ENCODE assay signal across 1 cellular context in the genomic region with DNA sequence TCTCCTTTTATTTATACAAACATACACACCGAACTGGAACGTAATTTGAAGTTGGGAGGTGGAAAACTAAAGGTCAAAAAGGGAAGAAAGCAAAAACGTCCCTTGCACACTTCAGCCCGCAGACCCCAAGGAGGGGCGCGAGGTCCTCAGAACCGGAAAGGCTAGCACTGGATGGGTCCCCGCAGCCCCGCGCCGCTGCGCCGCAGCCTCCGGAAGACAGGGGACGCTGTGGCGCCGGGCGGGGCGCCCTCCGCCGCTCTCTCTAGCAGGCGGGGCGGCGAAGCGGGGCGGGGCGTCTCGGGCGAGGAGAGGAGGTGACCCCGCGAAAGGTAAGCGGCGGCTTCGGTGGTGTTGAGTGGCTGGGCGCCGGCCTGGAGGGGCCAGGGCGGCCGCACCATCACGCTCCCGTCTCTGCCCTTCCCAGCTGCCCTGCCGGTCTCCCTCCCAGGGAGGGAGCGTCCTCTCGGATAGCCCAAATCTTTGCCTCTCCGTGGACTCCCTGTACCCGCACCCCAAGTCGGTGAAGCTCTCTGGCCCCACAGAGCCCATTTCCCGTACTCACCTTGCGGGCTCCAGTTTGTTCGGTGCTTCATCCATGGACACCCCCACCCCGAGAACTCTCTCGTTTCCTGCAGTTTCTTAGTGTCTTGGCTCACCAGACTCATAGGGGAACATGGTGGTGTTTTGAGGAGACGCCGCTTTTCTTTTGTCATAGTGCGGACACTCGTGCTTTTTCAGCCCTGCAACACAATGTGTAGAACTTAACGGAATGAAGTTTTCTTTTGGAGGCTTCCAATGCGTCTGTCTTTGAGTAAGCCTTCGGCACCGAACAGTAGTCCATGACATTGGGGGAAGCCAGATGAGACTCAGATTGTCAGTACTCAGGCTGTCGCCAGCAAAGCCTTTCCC.
TF ChIP-seq lines count a peak whose summit lies in the region.

A gene with protein sequence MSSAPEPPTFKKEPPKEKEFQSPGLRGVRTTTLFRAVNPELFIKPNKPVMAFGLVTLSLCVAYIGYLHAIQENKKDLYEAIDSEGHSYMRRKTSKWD (plus strand): TSS at position 285 of the 909 bp plus-strand sequence. CDS start 14,444 bp downstream, outside the sequence.

TF ChIP-seq in HEK293, 187 proteins besides CTCF, POLR2A, EP300 and RAD21 (continued from another document and continues in another):
- TF ChIP-seq, protein P1, sequence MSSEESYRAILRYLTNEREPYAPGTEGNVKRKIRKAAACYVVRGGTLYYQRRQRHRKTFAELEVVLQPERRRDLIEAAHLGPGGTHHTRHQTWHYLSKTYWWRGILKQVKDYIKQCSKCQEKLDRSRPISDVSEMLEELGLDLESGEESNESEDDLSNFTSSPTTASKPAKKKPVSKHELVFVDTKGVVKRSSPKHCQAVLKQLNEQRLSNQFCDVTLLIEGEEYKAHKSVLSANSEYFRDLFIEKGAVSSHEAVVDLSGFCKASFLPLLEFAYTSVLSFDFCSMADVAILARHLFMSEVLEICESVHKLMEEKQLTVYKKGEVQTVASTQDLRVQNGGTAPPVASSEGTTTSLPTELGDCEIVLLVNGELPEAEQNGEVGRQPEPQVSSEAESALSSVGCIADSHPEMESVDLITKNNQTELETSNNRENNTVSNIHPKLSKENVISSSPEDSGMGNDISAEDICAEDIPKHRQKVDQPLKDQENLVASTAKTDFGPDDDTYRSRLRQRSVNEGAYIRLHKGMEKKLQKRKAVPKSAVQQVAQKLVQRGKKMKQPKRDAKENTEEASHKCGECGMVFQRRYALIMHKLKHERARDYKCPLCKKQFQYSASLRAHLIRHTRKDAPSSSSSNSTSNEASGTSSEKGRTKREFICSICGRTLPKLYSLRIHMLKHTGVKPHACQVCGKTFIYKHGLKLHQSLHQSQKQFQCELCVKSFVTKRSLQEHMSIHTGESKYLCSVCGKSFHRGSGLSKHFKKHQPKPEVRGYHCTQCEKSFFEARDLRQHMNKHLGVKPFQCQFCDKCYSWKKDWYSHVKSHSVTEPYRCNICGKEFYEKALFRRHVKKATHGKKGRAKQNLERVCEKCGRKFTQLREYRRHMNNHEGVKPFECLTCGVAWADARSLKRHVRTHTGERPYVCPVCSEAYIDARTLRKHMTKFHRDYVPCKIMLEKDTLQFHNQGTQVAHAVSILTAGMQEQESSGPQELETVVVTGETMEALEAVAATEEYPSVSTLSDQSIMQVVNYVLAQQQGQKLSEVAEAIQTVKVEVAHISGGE (tag by site-specific recombination; conservative IDR thresholded peaks at IDR 0.05; ENCODE audit: low read depth) = peak; percentile 60
- TF ChIP-seq, protein P2, sequence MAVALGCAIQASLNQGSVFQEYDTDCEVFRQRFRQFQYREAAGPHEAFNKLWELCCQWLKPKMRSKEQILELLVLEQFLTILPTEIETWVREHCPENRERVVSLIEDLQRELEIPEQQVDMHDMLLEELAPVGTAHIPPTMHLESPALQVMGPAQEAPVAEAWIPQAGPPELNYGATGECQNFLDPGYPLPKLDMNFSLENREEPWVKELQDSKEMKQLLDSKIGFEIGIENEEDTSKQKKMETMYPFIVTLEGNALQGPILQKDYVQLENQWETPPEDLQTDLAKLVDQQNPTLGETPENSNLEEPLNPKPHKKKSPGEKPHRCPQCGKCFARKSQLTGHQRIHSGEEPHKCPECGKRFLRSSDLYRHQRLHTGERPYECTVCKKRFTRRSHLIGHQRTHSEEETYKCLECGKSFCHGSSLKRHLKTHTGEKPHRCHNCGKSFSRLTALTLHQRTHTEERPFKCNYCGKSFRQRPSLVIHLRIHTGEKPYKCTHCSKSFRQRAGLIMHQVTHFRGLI (tag by site-specific recombination; IDR thresholded peaks at IDR 0.05) = peak; percentile 91
- TF ChIP-seq KLF7 (tag by site-specific recombination; IDR thresholded peaks at IDR 0.05; ENCODE audit: borderline replicate concordance) (no peak), KLF16 (tag by site-specific recombination; IDR thresholded peaks at IDR 0.05) (peak; percentile 94), MZF1 (tag by site-specific recombination; IDR thresholded peaks at IDR 0.05; ENCODE audit: borderline replicate concordance) (peak; percentile 73; the same call in 1 of the 2 replicates), ZNF157 (tag by site-specific recombination; IDR thresholded peaks at IDR 0.05) (no peak), ZNF610 (tag by site-specific recombination; IDR thresholded peaks at IDR 0.05; ENCODE audit: borderline replicate concordance) (peak; percentile 93), ZNF221 (tag by site-specific recombination; IDR thresholded peaks at IDR 0.05; ENCODE audit: borderline replicate concordance) (0 out of 2 replicates have a peak, but pooled peaks have one; percentile 77), SP3 (tag by site-specific recombination; IDR thresholded peaks at IDR 0.05) (peak; percentile 97), ZNF529 (tag by site-specific recombination; IDR thresholded peaks at IDR 0.05; ENCODE audit: insufficient replicate concordance) (peak; percentile 9), ZNF561 (tag by site-specific recombination; IDR thresholded peaks at IDR 0.05; ENCODE audit: borderline replicate concordance) (peak; percentile 98), KLF8 (tag by site-specific recombination; IDR thresholded peaks at IDR 0.05) (peak; percentile 99), ZNF600 (tag by site-specific recombination; IDR thresholded peaks at IDR 0.05) (peak; percentile 59; the same call in 1 of the 2 replicates), ZNF2 (tag by site-specific recombination; IDR thresholded peaks at IDR 0.05) (peak; percentile 86), ZBTB20 (tag by site-specific recombination; IDR thresholded peaks at IDR 0.05) (peak; percentile 73; the same call in 1 of the 2 replicates), ZNF248 (tag by site-specific recombination; IDR thresholded peaks at IDR 0.05) (no peak), ZXDB (tag by site-specific recombination; IDR thresholded peaks at IDR 0.05) (peak; percentile 90), ZNF768 (tag by site-specific recombination; IDR thresholded peaks at IDR 0.05) (no peak; the same call in 1 of the 2 replicates), ZNF548 (tag by site-specific recombination; IDR thresholded peaks at IDR 0.05) (no peak), ZNF558 (tag by site-specific recombination; IDR thresholded peaks at IDR 0.05) (no peak), ZNF169 (tag by site-specific recombination; IDR thresholded peaks at IDR 0.05) (0 out of 2 replicates have a peak, but pooled peaks have one; percentile 18), ZBTB21 (tag by site-specific recombination; IDR thresholded peaks at IDR 0.05) (no peak), GLI2 (tag by site-specific recombination; IDR thresholded peaks at IDR 0.05; ENCODE audit: borderline replicate concordance, low read depth) (no peak), ZNF560 (tag by site-specific recombination; IDR thresholded peaks at IDR 0.05; ENCODE audit: borderline replicate concordance) (0 out of 2 replicates have a peak, but pooled peaks have one; percentile 18), ZEB2 (tag by site-specific recombination; IDR thresholded peaks at IDR 0.05) (peak; percentile 94), WT1 (tag by site-specific recombination; IDR thresholded peaks at IDR 0.05) (peak; percentile 60; the same call in 1 of the 2 replicates), KLF9 (tag by site-specific recombination; IDR thresholded peaks at IDR 0.05; ENCODE audit: low read depth) (peak; percentile 79), ZSCAN16 (tag by site-specific recombination; IDR thresholded peaks at IDR 0.05) (0 out of 2 replicates have a peak, but pooled peaks have one; percentile 33), ZNF624 (tag by site-specific recombination; IDR thresholded peaks at IDR 0.05) (0 out of 2 replicates have a peak, but pooled peaks have one; percentile 12), ZNF146 (tag by site-specific recombination; IDR thresholded peaks at IDR 0.05) (peak; percentile 8; the same call in 1 of the 2 replicates), SCRT2 (tag by site-specific recombination; IDR thresholded peaks at IDR 0.05) (peak; percentile 58; the same call in 1 of the 2 replicates)
- TF ChIP-seq, protein P3, sequence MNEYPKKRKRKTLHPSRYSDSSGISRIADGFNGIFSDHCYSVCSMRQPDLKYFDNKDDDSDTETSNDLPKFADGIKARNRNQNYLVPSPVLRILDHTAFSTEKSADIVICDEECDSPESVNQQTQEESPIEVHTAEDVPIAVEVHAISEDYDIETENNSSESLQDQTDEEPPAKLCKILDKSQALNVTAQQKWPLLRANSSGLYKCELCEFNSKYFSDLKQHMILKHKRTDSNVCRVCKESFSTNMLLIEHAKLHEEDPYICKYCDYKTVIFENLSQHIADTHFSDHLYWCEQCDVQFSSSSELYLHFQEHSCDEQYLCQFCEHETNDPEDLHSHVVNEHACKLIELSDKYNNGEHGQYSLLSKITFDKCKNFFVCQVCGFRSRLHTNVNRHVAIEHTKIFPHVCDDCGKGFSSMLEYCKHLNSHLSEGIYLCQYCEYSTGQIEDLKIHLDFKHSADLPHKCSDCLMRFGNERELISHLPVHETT (tag by site-specific recombination; IDR thresholded peaks at IDR 0.05) = no peak
- TF ChIP-seq, protein P4, sequence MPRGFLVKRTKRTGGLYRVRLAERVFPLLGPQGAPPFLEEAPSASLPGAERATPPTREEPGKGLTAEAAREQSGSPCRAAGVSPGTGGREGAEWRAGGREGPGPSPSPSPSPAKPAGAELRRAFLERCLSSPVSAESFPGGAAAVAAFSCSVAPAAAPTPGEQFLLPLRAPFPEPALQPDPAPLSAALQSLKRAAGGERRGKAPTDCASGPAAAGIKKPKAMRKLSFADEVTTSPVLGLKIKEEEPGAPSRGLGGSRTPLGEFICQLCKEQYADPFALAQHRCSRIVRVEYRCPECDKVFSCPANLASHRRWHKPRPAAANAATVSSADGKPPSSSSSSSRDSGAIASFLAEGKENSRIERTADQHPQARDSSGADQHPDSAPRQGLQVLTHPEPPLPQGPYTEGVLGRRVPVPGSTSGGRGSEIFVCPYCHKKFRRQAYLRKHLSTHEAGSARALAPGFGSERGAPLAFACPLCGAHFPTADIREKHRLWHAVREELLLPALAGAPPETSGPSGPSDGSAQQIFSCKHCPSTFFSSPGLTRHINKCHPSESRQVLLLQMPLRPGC (tag by site-specific recombination; IDR thresholded peaks at IDR 0.05) = 0 out of 2 replicates have a peak, but pooled peaks have one; percentile 19
- TF ChIP-seq, protein P5, sequence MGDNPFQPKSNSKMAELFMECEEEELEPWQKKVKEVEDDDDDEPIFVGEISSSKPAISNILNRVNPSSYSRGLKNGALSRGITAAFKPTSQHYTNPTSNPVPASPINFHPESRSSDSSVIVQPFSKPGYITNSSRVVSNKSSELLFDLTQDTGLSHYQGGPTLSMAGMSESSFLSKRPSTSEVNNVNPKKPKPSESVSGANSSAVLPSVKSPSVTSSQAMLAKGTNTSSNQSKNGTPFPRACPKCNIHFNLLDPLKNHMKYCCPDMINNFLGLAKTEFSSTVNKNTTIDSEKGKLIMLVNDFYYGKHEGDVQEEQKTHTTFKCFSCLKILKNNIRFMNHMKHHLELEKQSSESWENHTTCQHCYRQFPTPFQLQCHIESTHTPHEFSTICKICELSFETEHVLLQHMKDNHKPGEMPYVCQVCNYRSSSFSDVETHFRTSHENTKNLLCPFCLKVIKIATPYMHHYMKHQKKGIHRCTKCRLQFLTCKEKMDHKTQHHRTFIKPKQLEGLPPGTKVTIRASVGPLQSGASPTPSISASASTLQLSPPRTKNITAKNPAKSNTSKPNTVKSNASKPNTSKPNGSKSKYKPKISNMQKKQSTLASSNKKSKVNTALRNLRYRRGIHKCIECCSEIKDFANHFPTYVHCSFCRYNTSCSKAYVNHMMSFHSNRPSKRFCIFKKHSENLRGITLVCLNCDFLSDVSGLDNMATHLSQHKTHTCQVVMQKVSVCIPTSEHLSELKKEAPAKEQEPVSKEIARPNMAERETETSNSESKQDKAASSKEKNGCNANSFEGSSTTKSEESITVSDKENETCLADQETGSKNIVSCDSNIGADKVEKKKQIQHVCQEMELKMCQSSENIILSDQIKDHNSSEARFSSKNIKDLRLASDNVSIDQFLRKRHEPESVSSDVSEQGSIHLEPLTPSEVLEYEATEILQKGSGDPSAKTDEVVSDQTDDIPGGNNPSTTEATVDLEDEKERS (tag by site-specific recombination; IDR thresholded peaks at IDR 0.05) = peak; percentile 82
- TF ChIP-seq, protein P6, sequence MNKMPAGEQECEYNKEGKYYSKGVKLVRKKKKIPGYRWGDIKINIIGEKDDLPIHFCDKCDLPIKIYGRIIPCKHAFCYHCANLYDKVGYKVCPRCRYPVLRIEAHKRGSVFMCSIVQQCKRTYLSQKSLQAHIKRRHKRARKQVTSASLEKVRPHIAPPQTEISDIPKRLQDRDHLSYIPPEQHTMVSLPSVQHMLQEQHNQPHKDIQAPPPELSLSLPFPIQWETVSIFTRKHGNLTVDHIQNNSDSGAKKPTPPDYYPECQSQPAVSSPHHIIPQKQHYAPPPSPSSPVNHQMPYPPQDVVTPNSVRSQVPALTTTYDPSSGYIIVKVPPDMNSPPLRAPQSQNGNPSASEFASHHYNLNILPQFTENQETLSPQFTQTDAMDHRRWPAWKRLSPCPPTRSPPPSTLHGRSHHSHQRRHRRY (tag by site-specific recombination; IDR thresholded peaks at IDR 0.05) = no peak
- TF ChIP-seq, protein P7, sequence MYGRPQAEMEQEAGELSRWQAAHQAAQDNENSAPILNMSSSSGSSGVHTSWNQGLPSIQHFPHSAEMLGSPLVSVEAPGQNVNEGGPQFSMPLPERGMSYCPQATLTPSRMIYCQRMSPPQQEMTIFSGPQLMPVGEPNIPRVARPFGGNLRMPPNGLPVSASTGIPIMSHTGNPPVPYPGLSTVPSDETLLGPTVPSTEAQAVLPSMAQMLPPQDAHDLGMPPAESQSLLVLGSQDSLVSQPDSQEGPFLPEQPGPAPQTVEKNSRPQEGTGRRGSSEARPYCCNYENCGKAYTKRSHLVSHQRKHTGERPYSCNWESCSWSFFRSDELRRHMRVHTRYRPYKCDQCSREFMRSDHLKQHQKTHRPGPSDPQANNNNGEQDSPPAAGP (tag by site-specific recombination; IDR thresholded peaks at IDR 0.05) = peak; percentile 94
- TF ChIP-seq, protein P8, sequence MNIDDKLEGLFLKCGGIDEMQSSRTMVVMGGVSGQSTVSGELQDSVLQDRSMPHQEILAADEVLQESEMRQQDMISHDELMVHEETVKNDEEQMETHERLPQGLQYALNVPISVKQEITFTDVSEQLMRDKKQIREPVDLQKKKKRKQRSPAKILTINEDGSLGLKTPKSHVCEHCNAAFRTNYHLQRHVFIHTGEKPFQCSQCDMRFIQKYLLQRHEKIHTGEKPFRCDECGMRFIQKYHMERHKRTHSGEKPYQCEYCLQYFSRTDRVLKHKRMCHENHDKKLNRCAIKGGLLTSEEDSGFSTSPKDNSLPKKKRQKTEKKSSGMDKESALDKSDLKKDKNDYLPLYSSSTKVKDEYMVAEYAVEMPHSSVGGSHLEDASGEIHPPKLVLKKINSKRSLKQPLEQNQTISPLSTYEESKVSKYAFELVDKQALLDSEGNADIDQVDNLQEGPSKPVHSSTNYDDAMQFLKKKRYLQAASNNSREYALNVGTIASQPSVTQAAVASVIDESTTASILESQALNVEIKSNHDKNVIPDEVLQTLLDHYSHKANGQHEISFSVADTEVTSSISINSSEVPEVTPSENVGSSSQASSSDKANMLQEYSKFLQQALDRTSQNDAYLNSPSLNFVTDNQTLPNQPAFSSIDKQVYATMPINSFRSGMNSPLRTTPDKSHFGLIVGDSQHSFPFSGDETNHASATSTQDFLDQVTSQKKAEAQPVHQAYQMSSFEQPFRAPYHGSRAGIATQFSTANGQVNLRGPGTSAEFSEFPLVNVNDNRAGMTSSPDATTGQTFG (tag by site-specific recombination; IDR thresholded peaks at IDR 0.05; ENCODE audit: borderline replicate concordance) = no peak; the same call in 1 of the 2 replicates
